In the genomic region with DNA sequence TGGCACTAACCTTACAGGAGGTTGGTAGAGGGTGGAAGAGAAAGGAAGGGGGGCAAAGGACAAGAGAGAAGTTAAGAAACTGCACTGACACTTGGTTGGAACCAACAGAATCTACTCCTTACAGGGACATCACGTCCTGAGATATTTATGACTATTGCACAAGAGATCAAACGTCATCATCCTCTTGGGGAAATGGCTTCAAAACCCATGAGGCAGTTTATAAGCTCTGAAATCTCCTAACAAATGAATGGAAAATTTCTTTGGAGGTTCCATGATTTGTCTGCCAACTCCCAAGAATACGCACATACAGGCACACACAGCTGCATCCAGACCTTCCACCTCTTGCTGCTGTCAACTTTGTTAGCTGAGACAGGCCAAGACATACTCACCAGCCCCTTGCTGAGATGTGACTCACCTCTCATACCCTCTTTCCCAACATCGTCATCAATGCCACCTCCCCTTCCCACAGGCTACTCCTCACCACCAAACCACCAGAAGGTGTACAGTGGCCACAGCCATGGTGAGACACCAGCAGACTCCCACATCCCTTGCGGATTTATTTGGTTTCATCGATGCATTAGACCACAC, we compare ENCODE assay signal across 10 cellular contexts.
DNase-seq lines count a peak whose midpoint lies in the region; ATAC-seq and TF ChIP-seq lines count a peak whose summit lies in the region.
"Had no signal": no experiment of that assay in that cellular context is flagged by ENCODE, and none has a peak within 500 bp of the region (broad histone marks: within the 10 kb centered on the region; RNA-seq: fewer than 3 reads in every experiment).

No MANE protein-coding gene starts in this region.

- no peaks in the 10 kb centered on the region for H3K4me1 Mint-ChIP-seq in activated T-helper 17 cell treated with anti-CD3 and anti-CD28 coated beads, Interleukin-2, amount 50 U/mL, for 72 hours

- H3K9me3 ChIP-seq in left ventricle myocardium inferior (replicated peaks) (no peaks in the 10 kb centered on the region), vagina (no peaks in the 10 kb centered on the region)

- no peaks in the 10 kb centered on the region for H3K36me3 Mint-ChIP-seq in activated T-helper 17 cell treated with anti-CD3 and anti-CD28 coated beads, Interleukin-2, amount 50 U/mL, for 72 hours (ENCODE audit: low read depth)

- no peak overlapping the region for H3K27ac Mint-ChIP-seq in activated T-helper 17 cell treated with anti-CD3 and anti-CD28 coated beads, Interleukin-2, amount 50 U/mL, for 72 hours

- H3K36me3 ChIP-seq in left ventricle myocardium inferior (no peaks in the 10 kb centered on the region), vagina (no peaks in the 10 kb centered on the region)

- CTCF ChIA-PET in HEK293T (lab: Yijun Ruan, JAX) = no interaction called here

- intact Hi-C loops in left ventricle myocardium inferior (cut with micrococcal nuclease) = no loop called here
- intact Hi-C loops in vagina (cut with DNase I) = no loop called here

- H3K27me3 Mint-ChIP-seq in activated T-helper 17 cell treated with anti-CD3 and anti-CD28 coated beads, Interleukin-2, amount 50 U/mL, for 72 hours = peaks cover 30% of the 10 kb centered on the region

- peak; percentile 84 for ATAC-seq in activated T-helper 17 cell treated with anti-CD3 and anti-CD28 coated beads, Interleukin-2, amount 50 U/mL, for 72 hours (replicated peaks)
- no peak for ATAC-seq in HG02678 (IDR thresholded peaks at IDR 0.05; ENCODE audit: unreplicated experiment)

- POLR2A ChIA-PET in HEK293T (lab: Yijun Ruan, JAX) = no interaction called here

- H3K27ac ChIP-seq in left ventricle myocardium inferior (replicated peaks) = peak overlapping the region; percentile 16
- peak overlapping the region; percentile 83 for H3K27ac ChIP-seq in vagina
- H3K27ac ChIP-seq: SK-N-MC had no signal

- TF ChIP-seq CTCF in left ventricle myocardium inferior (IDR thresholded peaks at IDR 0.05; ENCODE audit: borderline replicate concordance) (no peak), vagina (IDR thresholded peaks at IDR 0.05) (no peak)

- H3K4me1 ChIP-seq in left ventricle myocardium inferior (no peaks in the 10 kb centered on the region), vagina (peaks cover 33% of the 10 kb centered on the region)

- H3K27me3 ChIP-seq in left ventricle myocardium inferior (ENCODE audit: low read depth) = peaks cover 7% of the 10 kb centered on the region
- H3K27me3 ChIP-seq in vagina = no peaks in the 10 kb centered on the region

- no peaks in the 10 kb centered on the region for H3K9me3 Mint-ChIP-seq in activated T-helper 17 cell treated with anti-CD3 and anti-CD28 coated beads, Interleukin-2, amount 50 U/mL, for 72 hours

- no peak overlapping the region for H3K4me3 ChIP-seq in left ventricle myocardium inferior
- H3K4me3 ChIP-seq in vagina = no peak overlapping the region
- H3K4me3 ChIP-seq: SK-N-MC had no signal

- H3K4me3 Mint-ChIP-seq in activated T-helper 17 cell treated with anti-CD3 and anti-CD28 coated beads, Interleukin-2, amount 50 U/mL, for 72 hours = no peak overlapping the region

- DNase-seq in stimulated activated CD4-positive, alpha-beta T cell treated with anti-CD3 and anti-CD28 coated beads, Interleukin-1b, Interleukin-23, amount 100 ng/mL, for 48 hours = peak; percentile 24
- DNase-seq in stimulated activated CD4-positive, alpha-beta T cell treated with anti-CD3 and anti-CD28 coated beads, Interleukin-12 subunit alpha, Interleukin-12 subunit beta, amount 100 ng/mL, for 4 hours = no peak
- DNase-seq in left ventricle myocardium inferior (no peak), vagina (ENCODE audit: extremely low spot score in 2 of 2) (peak in 1 of 2 donors; percentile 95), 8988T (no peak), HEK293T (ENCODE audit: extremely low spot score) (no peak)
- DNase-seq: amniotic stem cell had no signal

- TF ChIP-seq POLR2A in vagina (IDR thresholded peaks at IDR 0.05) = no peak

TF ChIP-seq in HEK293T, 16 proteins besides CTCF, POLR2A, EP300 and RAD21:
- TF ChIP-seq SP1 (IDR thresholded peaks at IDR 0.05) = no peak
- TF ChIP-seq ARNT (IDR thresholded peaks at IDR 0.05) = no peak
- no peak for TF ChIP-seq NFRKB (IDR thresholded peaks at IDR 0.05)
- no peak for TF ChIP-seq FOXK2 (IDR thresholded peaks at IDR 0.05)
- TF ChIP-seq, protein P1, sequence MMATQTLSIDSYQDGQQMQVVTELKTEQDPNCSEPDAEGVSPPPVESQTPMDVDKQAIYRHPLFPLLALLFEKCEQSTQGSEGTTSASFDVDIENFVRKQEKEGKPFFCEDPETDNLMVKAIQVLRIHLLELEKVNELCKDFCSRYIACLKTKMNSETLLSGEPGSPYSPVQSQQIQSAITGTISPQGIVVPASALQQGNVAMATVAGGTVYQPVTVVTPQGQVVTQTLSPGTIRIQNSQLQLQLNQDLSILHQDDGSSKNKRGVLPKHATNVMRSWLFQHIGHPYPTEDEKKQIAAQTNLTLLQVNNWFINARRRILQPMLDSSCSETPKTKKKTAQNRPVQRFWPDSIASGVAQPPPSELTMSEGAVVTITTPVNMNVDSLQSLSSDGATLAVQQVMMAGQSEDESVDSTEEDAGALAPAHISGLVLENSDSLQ (IDR thresholded peaks at IDR 0.05) = no peak
- TF ChIP-seq TARDBP (IDR thresholded peaks at IDR 0.05) = no peak
- TF ChIP-seq BHLHE40 (IDR thresholded peaks at IDR 0.05; ENCODE audit: borderline replicate concordance) = no peak
- TF ChIP-seq L3MBTL2 (conservative IDR thresholded peaks at IDR 0.05) = no peak
- no peak for TF ChIP-seq ELF4 (IDR thresholded peaks at IDR 0.05)
- no peak for TF ChIP-seq SUZ12 (IDR thresholded peaks at IDR 0.05)
- no peak for TF ChIP-seq LEF1 (IDR thresholded peaks at IDR 0.05; ENCODE audit: borderline replicate concordance)
- TF ChIP-seq ZNF384 (IDR thresholded peaks at IDR 0.05) = no peak
